In the genomic region with DNA sequence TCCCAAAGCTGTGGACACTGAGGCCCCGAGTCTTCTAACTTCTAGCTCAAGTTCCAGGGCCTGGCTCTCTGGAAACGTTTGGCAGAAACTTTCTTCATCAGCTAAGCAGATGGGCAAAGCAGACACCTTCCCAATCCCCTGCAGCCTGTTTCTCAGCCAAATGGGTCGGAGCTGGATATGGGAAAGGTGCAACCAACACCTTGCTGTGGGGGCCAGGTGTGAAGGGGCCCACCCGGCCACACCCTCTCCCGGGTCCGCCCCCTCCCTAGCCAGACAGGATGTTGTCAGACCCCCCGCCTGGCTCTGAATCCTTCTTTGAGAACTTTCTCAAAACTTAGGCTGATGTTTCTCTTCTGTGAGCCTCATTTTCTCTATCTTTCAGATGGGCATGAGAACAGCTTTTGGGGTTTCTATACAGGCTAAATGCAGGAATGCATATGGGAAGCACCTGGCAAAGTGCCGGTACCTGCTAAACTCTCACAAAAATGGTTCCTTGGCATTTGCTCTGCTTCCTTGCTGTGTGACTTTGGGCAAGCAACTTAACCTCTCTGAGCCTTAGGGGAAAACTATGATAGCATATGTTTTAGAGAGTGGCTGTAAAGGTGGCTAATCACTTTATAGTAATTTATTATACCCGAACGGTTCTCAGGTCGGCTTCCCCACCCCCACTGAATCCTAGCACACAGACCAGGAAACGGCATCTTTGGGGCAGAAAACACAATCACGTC, we compare ENCODE assay signal across 11 cellular contexts. TPM values are rescaled to one million over a fixed set of nuclear protein-coding genes. Genes with fewer than 3 reads are reported as not detected.
DNase-seq lines count a peak whose midpoint lies in the region; ATAC-seq and TF ChIP-seq lines count a peak whose summit lies in the region.
"Had no signal": no experiment of that assay in that cellular context is flagged by ENCODE, and none has a peak within 500 bp of the region (broad histone marks: within the 10 kb centered on the region; RNA-seq: fewer than 3 reads in every experiment).

No MANE protein-coding gene starts in this region.

- H3K9me3 ChIP-seq in ES-I3 (ENCODE audit: control insufficient read depth, insufficient read depth, low read length): no peaks in the 10 kb centered on the region
- H3K9me3 ChIP-seq in iPS-18c (ENCODE audit: control insufficient read depth, insufficient read depth, low read length): peaks cover 1% of the 10 kb centered on the region
- no peaks in the 10 kb centered on the region for H3K9me3 ChIP-seq in spleen

- 73 to 86% (median 78%) methylated on average over 13 of the region's 13 CpGs for WGBS in spleen, 5 donors

- no peak for TF ChIP-seq CTCF in spleen (IDR thresholded peaks at IDR 0.05 in 8 of 11, conservative IDR thresholded peaks at IDR 0.05 in 3 of 11)

- peak overlapping the region; percentile 76; the same call in 1 of the 2 replicates for H3K9ac ChIP-seq in ES-I3 (ENCODE audit: low read depth, low read length)

- H3K27me3 Mint-ChIP-seq in activated T-helper 1 cell treated with anti-CD3 and anti-CD28 coated beads, Interleukin-12 subunit alpha, Interleukin-12 subunit beta, Interleukin-2, Interleukin-4 antibody, amounts not matched to agents 30 ng/mL and 10 ng/mL and 1 ng/mL, durations not matched to agents 14 hours and 24 hours and 36 hours (ENCODE audit: insufficient read depth): peaks cover 23% of the 10 kb centered on the region

- H3K27ac ChIP-seq in spleen: peak overlapping the region in 6 of 8 donors; percentile 15 to 83 (median 78)

- H3K4me3 Mint-ChIP-seq in activated T-helper 1 cell treated with anti-CD3 and anti-CD28 coated beads, Interleukin-12 subunit alpha, Interleukin-12 subunit beta, Interleukin-2, Interleukin-4 antibody, amounts not matched to agents 30 ng/mL and 10 ng/mL and 1 ng/mL, durations not matched to agents 14 hours and 24 hours and 36 hours: peak overlapping the region; percentile 58
- H3K4me3 Mint-ChIP-seq: dendritic cell treated with granulocyte-macrophage colony-stimulating factor and Interleukin-4, amounts not matched to agents 40 ng/mL and 50 ng/mL, for 4 days had no signal

- intact Hi-C loops in activated T-helper 1 cell treated with anti-CD3 and anti-CD28 coated beads, Interleukin-12 subunit alpha, Interleukin-12 subunit beta, Interleukin-2, Interleukin-4 antibody, amounts not matched to agents 30 ng/mL and 10 ng/mL and 1 ng/mL, durations not matched to agents 14 hours and 24 hours and 36 hours (cut with micrococcal nuclease): loop anchor here (5.0 kb wide), 1 partner anchor 478 kb away; no protein-coding TSS in a partner anchor
- intact Hi-C loops in spleen (cut with DNase I; ENCODE audit: low total_unique reads): no loop called here

- H3K4me3 ChIP-seq in iPS-18c (ENCODE audit: insufficient read depth, low read depth, low read length) (peak overlapping the region; percentile 20; the same call in 1 of the 2 replicates), spleen (peak overlapping the region; percentile 18 to 70 (median 51))

- H3K27ac Mint-ChIP-seq in activated T-helper 1 cell treated with anti-CD3 and anti-CD28 coated beads, Interleukin-12 subunit alpha, Interleukin-12 subunit beta, Interleukin-2, Interleukin-4 antibody, amounts not matched to agents 30 ng/mL and 10 ng/mL and 1 ng/mL, durations not matched to agents 14 hours and 24 hours and 36 hours: no peak overlapping the region
- H3K27ac Mint-ChIP-seq: dendritic cell treated with granulocyte-macrophage colony-stimulating factor and Interleukin-4, amounts not matched to agents 40 ng/mL and 50 ng/mL, for 4 days had no signal

- H3K9me3 Mint-ChIP-seq in activated T-helper 1 cell treated with anti-CD3 and anti-CD28 coated beads, Interleukin-12 subunit alpha, Interleukin-12 subunit beta, Interleukin-2, Interleukin-4 antibody, amounts not matched to agents 30 ng/mL and 10 ng/mL and 1 ng/mL, durations not matched to agents 14 hours and 24 hours and 36 hours: no peaks in the 10 kb centered on the region
- H3K9me3 Mint-ChIP-seq: dendritic cell treated with granulocyte-macrophage colony-stimulating factor and Interleukin-4, amounts not matched to agents 40 ng/mL and 50 ng/mL, for 4 days had no signal

- H3K27me3 ChIP-seq in spleen (replicated peaks in 1 of 7): peaks cover 0 to 17% (median 0%) of the 10 kb centered on the region in 7 donors

- no peak for TF ChIP-seq POLR2A in spleen (IDR thresholded peaks at IDR 0.05)

- no peaks in the 10 kb centered on the region for H3K36me3 Mint-ChIP-seq in activated T-helper 1 cell treated with anti-CD3 and anti-CD28 coated beads, Interleukin-12 subunit alpha, Interleukin-12 subunit beta, Interleukin-2, Interleukin-4 antibody, amounts not matched to agents 30 ng/mL and 10 ng/mL and 1 ng/mL, durations not matched to agents 14 hours and 24 hours and 36 hours (ENCODE audit: low read depth)

- ATAC-seq in GM18873 (IDR thresholded peaks at IDR 0.05; ENCODE audit: low FRiP score, unreplicated experiment): no peak
- ATAC-seq: left colon had no signal

- H3K4me1 Mint-ChIP-seq in activated T-helper 1 cell treated with anti-CD3 and anti-CD28 coated beads, Interleukin-12 subunit alpha, Interleukin-12 subunit beta, Interleukin-2, Interleukin-4 antibody, amounts not matched to agents 30 ng/mL and 10 ng/mL and 1 ng/mL, durations not matched to agents 14 hours and 24 hours and 36 hours (ENCODE audit: low read depth): peaks cover 4% of the 10 kb centered on the region

- H3K4me1 ChIP-seq in ES-I3 (ENCODE audit: insufficient read depth, low read length): peaks cover 36% of the 10 kb centered on the region
- H3K4me1 ChIP-seq in spleen: peaks cover 6 to 83% (median 52%) of the 10 kb centered on the region in 6 donors

- DNase-seq in activated T-helper 1 cell treated with anti-CD3 and anti-CD28 coated beads, Interleukin-12 subunit alpha, Interleukin-12 subunit beta, Interleukin-2, Interleukin-4 antibody, amounts not matched to agents 30 ng/mL and 10 ng/mL and 1 ng/mL, durations not matched to agents 14 hours and 24 hours and 36 hours (ENCODE audit: low spot score): no peak
- DNase-seq in spleen: no peak
- DNase-seq in stimulated activated CD4-positive, alpha-beta T cell treated with anti-CD3 and anti-CD28 coated beads, Interleukin-4, amount 100 ng/mL, for 4 hours: no peak
- no peak for DNase-seq in NCI-H510A treated with DMSO at 0.1 percent for 48 hours (lab: John Stamatoyannopoulos, UW)
- no peak for DNase-seq in NK-92 treated with Interleukin-12 subunit alpha and Interleukin-12 subunit beta, amount 100 ng/mL, for 24 hours (lab: John Stamatoyannopoulos, UW)
- DNase-seq: left colon, T-helper 9 cell had no signal

- H3K36me3 ChIP-seq in ES-I3 (ENCODE audit: insufficient read depth, low read length) (no peaks in the 10 kb centered on the region; the same call in 1 of the 2 replicates), spleen (peaks cover 0 to 13% (median 0%) of the 10 kb centered on the region in 6 donors)

RNA-seq across cellular contexts. Expression of a gene that starts 1.8 kb away (rescaled TPM):
- 3.5 and 3.9 TPM in 2 replicates for total RNA-seq in activated T-helper 1 cell treated with anti-CD3 and anti-CD28 coated beads, Interleukin-12 subunit alpha, Interleukin-12 subunit beta, Interleukin-2, Interleukin-4 antibody, amounts not matched to agents 30 ng/mL and 10 ng/mL and 1 ng/mL, durations not matched to agents 14 hours and 24 hours and 36 hours
- total RNA-seq in spleen: 10 to 100 TPM in 2 of 7 donors, 1 to 10 TPM in 5; 2.1 to 10.5 (median 8.3) TPM
- polyA plus RNA-seq in spleen: 1 to 10 TPM; 1.3 to 2.4 (median 1.7) TPM

RNA-seq across cellular contexts. Expression of a gene that starts 48.4 kb away (rescaled TPM):
- total RNA-seq in activated T-helper 1 cell treated with anti-CD3 and anti-CD28 coated beads, Interleukin-12 subunit alpha, Interleukin-12 subunit beta, Interleukin-2, Interleukin-4 antibody, amounts not matched to agents 30 ng/mL and 10 ng/mL and 1 ng/mL, durations not matched to agents 14 hours and 24 hours and 36 hours: 58.7 and 60.3 TPM in 2 replicates
- 100 to 1,000 TPM in 6 of 7 donors, 10 to 100 TPM in 1; 96.5 to 246 (median 113) TPM for total RNA-seq in spleen
- polyA plus RNA-seq in spleen: 10 to 100 TPM; 35.5 to 62.0 (median 37.6) TPM
